1 cellular context compared by ENCODE assay signal in genomic region chr3:49171119-49171774, GRCh38.
TF ChIP-seq lines count a peak whose summit lies in the region.

Gene KLHDC8B, plus strand, starts transcription at chr3:49171598. Its CDS starts 1,172 bp downstream, at chr3:49172770.

TF ChIP-seq in HepG2, 621 proteins besides CTCF, POLR2A, EP300 and RAD21 (continued from another document and continues in another):
- TF ChIP-seq ZNF710 (CRISPR knock-in tag; IDR thresholded peaks at IDR 0.05; ENCODE audit: borderline replicate concordance) = 0 out of 2 replicates have a peak, but pooled peaks have one; percentile 27
- 0 out of 3 replicates have a peak, but pooled peaks have one; percentile 1 for TF ChIP-seq MXI1 (IDR thresholded peaks at IDR 0.05; ENCODE audit: borderline replicate concordance, low read depth, low read length)
- TF ChIP-seq, protein P1, sequence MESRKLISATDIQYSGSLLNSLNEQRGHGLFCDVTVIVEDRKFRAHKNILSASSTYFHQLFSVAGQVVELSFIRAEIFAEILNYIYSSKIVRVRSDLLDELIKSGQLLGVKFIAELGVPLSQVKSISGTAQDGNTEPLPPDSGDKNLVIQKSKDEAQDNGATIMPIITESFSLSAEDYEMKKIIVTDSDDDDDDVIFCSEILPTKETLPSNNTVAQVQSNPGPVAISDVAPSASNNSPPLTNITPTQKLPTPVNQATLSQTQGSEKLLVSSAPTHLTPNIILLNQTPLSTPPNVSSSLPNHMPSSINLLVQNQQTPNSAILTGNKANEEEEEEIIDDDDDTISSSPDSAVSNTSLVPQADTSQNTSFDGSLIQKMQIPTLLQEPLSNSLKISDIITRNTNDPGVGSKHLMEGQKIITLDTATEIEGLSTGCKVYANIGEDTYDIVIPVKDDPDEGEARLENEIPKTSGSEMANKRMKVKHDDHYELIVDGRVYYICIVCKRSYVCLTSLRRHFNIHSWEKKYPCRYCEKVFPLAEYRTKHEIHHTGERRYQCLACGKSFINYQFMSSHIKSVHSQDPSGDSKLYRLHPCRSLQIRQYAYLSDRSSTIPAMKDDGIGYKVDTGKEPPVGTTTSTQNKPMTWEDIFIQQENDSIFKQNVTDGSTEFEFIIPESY (CRISPR knock-in tag; IDR thresholded peaks at IDR 0.05) = no peak; the same call in 1 of the 2 replicates
- TF ChIP-seq ZBTB26 (CRISPR knock-in tag; IDR thresholded peaks at IDR 0.05; ENCODE audit: borderline replicate concordance) = peak; percentile 3; the same call in 1 of the 2 replicates
- no peak; the same call in 1 of the 2 replicates for TF ChIP-seq BCL6 (CRISPR knock-in tag; IDR thresholded peaks at IDR 0.05)
- TF ChIP-seq ZBTB2 (CRISPR knock-in tag; IDR thresholded peaks at IDR 0.05; ENCODE audit: low read depth) = peak; percentile 62; the same call in 1 of the 2 replicates
- TF ChIP-seq ZNF331 (CRISPR knock-in tag; IDR thresholded peaks at IDR 0.05) = peak; percentile 44
- peak; percentile 74 for TF ChIP-seq TAF1 (CRISPR knock-in tag; IDR thresholded peaks at IDR 0.05)
- peak; percentile 58 for TF ChIP-seq MEIS2 (CRISPR knock-in tag; IDR thresholded peaks at IDR 0.05)
- TF ChIP-seq ZNF644 (CRISPR knock-in tag; IDR thresholded peaks at IDR 0.05; ENCODE audit: low read depth) = no peak
- 0 out of 2 replicates have a peak, but pooled peaks have one; percentile 14 for TF ChIP-seq GTF2F1 (IDR thresholded peaks at IDR 0.05; ENCODE audit: low read length)
- TF ChIP-seq SAP130 (CRISPR knock-in tag; IDR thresholded peaks at IDR 0.05; ENCODE audit: low read depth) = peak; percentile 82
- peak; percentile 98 for TF ChIP-seq ZNF652 (CRISPR knock-in tag; IDR thresholded peaks at IDR 0.05; ENCODE audit: borderline replicate concordance, low read depth)
- peak; percentile 61 for TF ChIP-seq KMT2A (CRISPR knock-in tag; IDR thresholded peaks at IDR 0.05)
- no peak for TF ChIP-seq XBP1 (CRISPR knock-in tag; IDR thresholded peaks at IDR 0.05)
- peak; percentile 53 for TF ChIP-seq SRSF1 (optimal IDR thresholded peaks at IDR 0.05; ENCODE audit: low read depth, low read length)
- TF ChIP-seq ZNF234 (CRISPR knock-in tag; conservative IDR thresholded peaks at IDR 0.05) = peak; percentile 82; the same call in 1 of the 2 replicates
- TF ChIP-seq CHD2 (IDR thresholded peaks at IDR 0.05; ENCODE audit: low read depth, low read length) = peak; percentile 44; the same call in 1 of the 2 replicates
- no peak for TF ChIP-seq CBFB (CRISPR knock-in tag; IDR thresholded peaks at IDR 0.05)
- peak; percentile 57; the same call in 1 of the 2 replicates for TF ChIP-seq ZNF564 (CRISPR knock-in tag; IDR thresholded peaks at IDR 0.05)
- TF ChIP-seq, protein P2, sequence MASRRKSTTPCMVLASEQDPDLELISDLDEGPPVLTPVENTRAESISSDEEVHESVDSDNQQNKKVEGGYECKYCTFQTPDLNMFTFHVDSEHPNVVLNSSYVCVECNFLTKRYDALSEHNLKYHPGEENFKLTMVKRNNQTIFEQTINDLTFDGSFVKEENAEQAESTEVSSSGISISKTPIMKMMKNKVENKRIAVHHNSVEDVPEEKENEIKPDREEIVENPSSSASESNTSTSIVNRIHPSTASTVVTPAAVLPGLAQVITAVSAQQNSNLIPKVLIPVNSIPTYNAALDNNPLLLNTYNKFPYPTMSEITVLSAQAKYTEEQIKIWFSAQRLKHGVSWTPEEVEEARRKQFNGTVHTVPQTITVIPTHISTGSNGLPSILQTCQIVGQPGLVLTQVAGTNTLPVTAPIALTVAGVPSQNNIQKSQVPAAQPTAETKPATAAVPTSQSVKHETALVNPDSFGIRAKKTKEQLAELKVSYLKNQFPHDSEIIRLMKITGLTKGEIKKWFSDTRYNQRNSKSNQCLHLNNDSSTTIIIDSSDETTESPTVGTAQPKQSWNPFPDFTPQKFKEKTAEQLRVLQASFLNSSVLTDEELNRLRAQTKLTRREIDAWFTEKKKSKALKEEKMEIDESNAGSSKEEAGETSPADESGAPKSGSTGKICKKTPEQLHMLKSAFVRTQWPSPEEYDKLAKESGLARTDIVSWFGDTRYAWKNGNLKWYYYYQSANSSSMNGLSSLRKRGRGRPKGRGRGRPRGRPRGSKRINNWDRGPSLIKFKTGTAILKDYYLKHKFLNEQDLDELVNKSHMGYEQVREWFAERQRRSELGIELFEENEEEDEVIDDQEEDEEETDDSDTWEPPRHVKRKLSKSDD (CRISPR knock-in tag; IDR thresholded peaks at IDR 0.05; ENCODE audit: low read depth) = no peak; the same call in 1 of the 2 replicates
- peak; percentile 57; the same call in 1 of the 2 replicates for TF ChIP-seq NR2C2 (CRISPR knock-in tag; IDR thresholded peaks at IDR 0.05; ENCODE audit: borderline replicate concordance)
- peak; percentile 47 for TF ChIP-seq ZNF18 (CRISPR knock-in tag; IDR thresholded peaks at IDR 0.05; ENCODE audit: insufficient replicate concordance)
- peak; percentile 86 for TF ChIP-seq ZNF501 (CRISPR knock-in tag; IDR thresholded peaks at IDR 0.05)
- TF ChIP-seq, protein P3, sequence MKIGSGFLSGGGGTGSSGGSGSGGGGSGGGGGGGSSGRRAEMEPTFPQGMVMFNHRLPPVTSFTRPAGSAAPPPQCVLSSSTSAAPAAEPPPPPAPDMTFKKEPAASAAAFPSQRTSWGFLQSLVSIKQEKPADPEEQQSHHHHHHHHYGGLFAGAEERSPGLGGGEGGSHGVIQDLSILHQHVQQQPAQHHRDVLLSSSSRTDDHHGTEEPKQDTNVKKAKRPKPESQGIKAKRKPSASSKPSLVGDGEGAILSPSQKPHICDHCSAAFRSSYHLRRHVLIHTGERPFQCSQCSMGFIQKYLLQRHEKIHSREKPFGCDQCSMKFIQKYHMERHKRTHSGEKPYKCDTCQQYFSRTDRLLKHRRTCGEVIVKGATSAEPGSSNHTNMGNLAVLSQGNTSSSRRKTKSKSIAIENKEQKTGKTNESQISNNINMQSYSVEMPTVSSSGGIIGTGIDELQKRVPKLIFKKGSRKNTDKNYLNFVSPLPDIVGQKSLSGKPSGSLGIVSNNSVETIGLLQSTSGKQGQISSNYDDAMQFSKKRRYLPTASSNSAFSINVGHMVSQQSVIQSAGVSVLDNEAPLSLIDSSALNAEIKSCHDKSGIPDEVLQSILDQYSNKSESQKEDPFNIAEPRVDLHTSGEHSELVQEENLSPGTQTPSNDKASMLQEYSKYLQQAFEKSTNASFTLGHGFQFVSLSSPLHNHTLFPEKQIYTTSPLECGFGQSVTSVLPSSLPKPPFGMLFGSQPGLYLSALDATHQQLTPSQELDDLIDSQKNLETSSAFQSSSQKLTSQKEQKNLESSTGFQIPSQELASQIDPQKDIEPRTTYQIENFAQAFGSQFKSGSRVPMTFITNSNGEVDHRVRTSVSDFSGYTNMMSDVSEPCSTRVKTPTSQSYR (CRISPR knock-in tag; IDR thresholded peaks at IDR 0.05; ENCODE audit: borderline replicate concordance) = peak; percentile 92
- TF ChIP-seq, protein P4, sequence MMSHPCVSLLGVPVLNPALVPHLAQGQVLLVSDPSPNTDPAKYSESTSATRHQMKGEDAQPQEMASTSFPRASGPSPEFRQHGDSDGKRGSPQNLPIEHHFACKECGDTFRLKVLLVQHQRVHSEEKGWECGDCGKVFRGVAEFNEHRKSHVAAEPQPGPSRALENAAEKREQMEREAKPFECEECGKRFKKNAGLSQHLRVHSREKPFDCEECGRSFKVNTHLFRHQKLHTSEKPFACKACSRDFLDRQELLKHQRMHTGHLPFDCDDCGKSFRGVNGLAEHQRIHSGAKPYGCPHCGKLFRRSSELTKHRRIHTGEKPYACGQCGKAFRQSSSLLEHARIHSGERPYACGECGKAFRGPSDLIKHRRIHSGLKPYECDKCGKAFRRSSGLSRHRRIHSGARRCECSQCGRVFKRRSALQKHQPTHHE (CRISPR knock-in tag; IDR thresholded peaks at IDR 0.05; ENCODE audit: borderline replicate concordance) = 0 out of 2 replicates have a peak, but pooled peaks have one; percentile 30
- TF ChIP-seq MAFG (CRISPR knock-in tag; IDR thresholded peaks at IDR 0.05) = no peak
- TF ChIP-seq GATAD2A (CRISPR knock-in tag; IDR thresholded peaks at IDR 0.05) = peak; percentile 77
- TF ChIP-seq MIER3 (CRISPR knock-in tag; IDR thresholded peaks at IDR 0.05; ENCODE audit: borderline replicate concordance) = peak; percentile 36; the same call in 1 of the 2 replicates
- TF ChIP-seq ZNF530 (CRISPR knock-in tag; IDR thresholded peaks at IDR 0.05; ENCODE audit: low read depth) = no peak
- TF ChIP-seq ZNF343 (CRISPR knock-in tag; IDR thresholded peaks at IDR 0.05) = peak; percentile 58; the same call in 1 of the 2 replicates
- peak; percentile 71 for TF ChIP-seq ZFP90 (CRISPR knock-in tag; IDR thresholded peaks at IDR 0.05; ENCODE audit: borderline replicate concordance)
- peak; percentile 35; the same call in 1 of the 2 replicates for TF ChIP-seq NFKB2 (CRISPR knock-in tag; IDR thresholded peaks at IDR 0.05; ENCODE audit: borderline replicate concordance)
- TF ChIP-seq, protein P5, sequence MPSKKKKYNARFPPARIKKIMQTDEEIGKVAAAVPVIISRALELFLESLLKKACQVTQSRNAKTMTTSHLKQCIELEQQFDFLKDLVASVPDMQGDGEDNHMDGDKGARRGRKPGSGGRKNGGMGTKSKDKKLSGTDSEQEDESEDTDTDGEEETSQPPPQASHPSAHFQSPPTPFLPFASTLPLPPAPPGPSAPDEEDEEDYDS (CRISPR knock-in tag; IDR thresholded peaks at IDR 0.05) = peak; percentile 9; the same call in 1 of the 2 replicates
- peak; percentile 91 to 95; a peak in 3 of 4 replicates for TF ChIP-seq HMGXB4 (CRISPR knock-in tag; IDR thresholded peaks at IDR 0.05; ENCODE audit: borderline replicate concordance in 1 of 2, low read depth in 1 of 2)
- TF ChIP-seq CBX5 (CRISPR knock-in tag; IDR thresholded peaks at IDR 0.05; ENCODE audit: borderline replicate concordance) = peak; percentile 15; the same call in 1 of the 2 replicates
- 0 out of 2 replicates have a peak, but pooled peaks have one; percentile 23 for TF ChIP-seq ZNF761 (CRISPR knock-in tag; conservative IDR thresholded peaks at IDR 0.05)
- TF ChIP-seq, protein P6, sequence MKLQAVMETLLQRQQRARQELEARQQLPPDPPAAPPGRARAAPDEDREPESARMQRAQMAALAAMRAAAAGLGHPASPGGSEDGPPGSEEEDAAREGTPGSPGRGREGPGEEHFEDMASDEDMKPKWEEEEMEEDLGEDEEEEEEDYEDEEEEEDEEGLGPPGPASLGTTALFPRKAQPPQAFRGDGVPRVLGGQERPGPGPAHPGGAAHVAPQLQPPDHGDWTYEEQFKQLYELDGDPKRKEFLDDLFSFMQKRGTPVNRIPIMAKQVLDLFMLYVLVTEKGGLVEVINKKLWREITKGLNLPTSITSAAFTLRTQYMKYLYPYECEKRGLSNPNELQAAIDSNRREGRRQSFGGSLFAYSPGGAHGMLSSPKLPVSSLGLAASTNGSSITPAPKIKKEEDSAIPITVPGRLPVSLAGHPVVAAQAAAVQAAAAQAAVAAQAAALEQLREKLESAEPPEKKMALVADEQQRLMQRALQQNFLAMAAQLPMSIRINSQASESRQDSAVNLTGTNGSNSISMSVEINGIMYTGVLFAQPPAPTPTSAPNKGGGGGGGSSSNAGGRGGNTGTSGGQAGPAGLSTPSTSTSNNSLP (IDR thresholded peaks at IDR 0.05; ENCODE audit: low read depth, low read length) = 0 out of 2 replicates have a peak, but pooled peaks have one; percentile 19
